Comparison of ENCODE assay signal across 8 cellular contexts in the genomic region with DNA sequence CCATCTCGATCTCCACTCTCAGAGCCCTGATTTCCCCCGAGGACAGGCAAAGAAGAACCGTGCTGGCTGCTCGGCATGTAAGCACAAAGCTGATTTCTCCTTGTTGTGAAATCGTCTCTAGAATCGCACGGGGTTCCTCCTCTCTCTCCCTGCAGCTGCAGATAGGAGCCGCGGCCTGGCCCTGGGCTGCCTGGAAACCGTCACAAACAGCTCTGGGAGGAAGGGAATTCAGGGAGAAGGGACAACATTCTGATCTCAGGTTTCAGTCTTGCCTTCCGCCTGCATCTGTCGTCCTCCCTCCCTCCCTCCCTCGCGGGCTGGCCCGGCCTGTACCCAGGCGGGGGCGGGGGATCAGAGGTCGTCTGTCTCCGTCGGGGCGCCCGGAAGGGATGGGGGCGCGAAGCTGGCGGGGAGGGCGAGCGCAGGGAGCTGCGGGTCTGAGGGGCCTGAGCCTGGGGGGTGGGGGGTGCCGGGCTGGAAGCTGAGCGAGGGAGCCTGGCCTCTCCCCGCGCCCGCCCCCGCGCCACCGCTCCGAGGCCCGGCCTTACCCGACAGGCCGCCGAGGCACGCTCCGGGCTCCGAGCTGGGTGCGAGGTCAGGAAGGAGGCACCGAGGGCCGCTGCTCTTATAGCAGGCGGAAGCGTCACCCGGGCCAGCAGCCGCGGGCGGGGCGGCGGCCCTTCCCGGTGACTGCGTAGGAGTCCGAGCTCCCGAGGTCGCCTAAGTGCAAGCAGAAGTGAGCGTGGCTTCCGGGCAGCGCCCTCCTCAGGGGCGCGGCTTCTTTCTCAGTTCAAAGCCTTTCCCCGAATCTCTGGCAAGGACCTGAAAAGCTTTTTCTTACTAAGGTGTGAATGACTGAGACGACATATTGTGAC. TPM values are rescaled to one million over a fixed set of nuclear protein-coding genes. Genes with fewer than 3 reads are reported as not detected.
A peak's percentile ranks its signal among the peaks of the same experiment; 100 is the strongest.
DNase-seq lines count a peak whose midpoint lies in the region; ATAC-seq, FAIRE-seq and TF ChIP-seq lines count a peak whose summit lies in the region.

Gene SERPINB1 (minus strand): TSS at position 600 of the 875 bp plus-strand sequence. CDS start 1,277 bp downstream, outside the sequence.

- peaks cover 11% of the 10 kb centered on the region for H3K79me2 ChIP-seq in HepG2 (ENCODE audit: insufficient read depth, low read length)

- DNase-seq in NCI-H69 (lab: John Stamatoyannopoulos, UW) = peak; percentile 92
- peak; percentile 86 to 90 for DNase-seq in activated CD4-positive, alpha-beta T cell treated with anti-CD3 and anti-CD28 coated beads, Interleukin-2, amount 50 U/mL, for 48 hours
- DNase-seq in dorsolateral prefrontal cortex = peak; percentile 38 to 81 (median 63)
- peak; percentile 97 for DNase-seq in HepG2 (ENCODE audit: low spot score)
- peak; percentile 71 for DNase-seq in stimulated activated CD4-positive, alpha-beta T cell treated with anti-CD3 and anti-CD28 coated beads, Interleukin-2, amount 100 ng/mL, for 4 hours (ENCODE audit: low read depth)
- no peak for DNase-seq in NAMALWA (ENCODE audit: low spot score)

- CTCF ChIA-PET in HepG2 (lab: Yijun Ruan, JAX; ENCODE audit: low intra/inter-chr PET ratio, low total read pairs) = interaction anchor here (1.5 kb wide), 1 partner anchor 50 kb away, joined by 9 read pairs; no protein-coding TSS in a partner anchor

- in situ Hi-C loops in HepG2 (cut with HindIII; ENCODE audit: extremely low pct_ligation_motif_present, low pct_unique_long_range_greater_than_20kb) = loop anchor here (5.0 kb wide), 2 partner anchors 44 to 71 kb away; no protein-coding TSS in a partner anchor

- TF ChIP-seq POLR2A in HepG2 (IDR thresholded peaks at IDR 0.05; ENCODE audit: insufficient read depth in 1 of 2, low read depth in 2 of 2, low read length in 2 of 2) = peak; percentile 64 to 83

- no peaks in the 10 kb centered on the region for H3K27me3 ChIP-seq in dorsolateral prefrontal cortex
- H3K27me3 ChIP-seq in HepG2 (ENCODE audit: control insufficient read depth in 1 of 2, insufficient read depth in 2 of 2, low read length in 2 of 2) = no peaks in the 10 kb centered on the region

- FAIRE-seq in HepG2 (lab: Jason Lieb, UNC) = peak; percentile 86

- TF ChIP-seq RAD21 in HepG2 (CRISPR knock-in tag; IDR thresholded peaks at IDR 0.05) = peak; percentile 49

- no peak within 1 kb of the TSS for H2AFZ ChIP-seq in HepG2 (ENCODE audit: low read length)

- H3K9me3 ChIP-seq in HepG2 (ENCODE audit: low read length) = no peaks in the 10 kb centered on the region

- H3K4me3 ChIP-seq in dorsolateral prefrontal cortex = peak within 1 kb of the TSS; percentile 40 to 77 (median 67)
- peak within 1 kb of the TSS; percentile 66 to 86 (median 75) for H3K4me3 ChIP-seq in HepG2 (replicated peaks in 1 of 3; ENCODE audit: insufficient read depth in 1 of 3, low read depth in 2 of 3, low read length in 3 of 3)

- TSS peak; percentile 73 for BruUV-seq in HepG2 (replicated peaks; lab: Mats Ljungman, UMichigan)

- WGBS in HepG2 (ENCODE audit: low lambda C conversion rate) = under 1% methylated on average over 27 of the region's 67 CpGs

- intact Hi-C loops in dorsolateral prefrontal cortex (cut with DNase I) = loop anchor here (5.0 to 10.0 kb wide), 5 partner anchors 39 to 226 kb away; partner anchors contain the start of gene RIPK1 (in 1 of the 2)
- intact Hi-C loops in HepG2 (cut with micrococcal nuclease; ENCODE audit: unreplicated experiment) = loop anchor here (1.0 to 2.0 kb wide), 3 partner anchors 33 to 77 kb away; partner anchors contain the start of gene WRNIP1

- ATAC-seq in GM18511 (IDR thresholded peaks at IDR 0.05; ENCODE audit: unreplicated experiment) (peak; percentile 87), HG03139 (IDR thresholded peaks at IDR 0.05; ENCODE audit: unreplicated experiment) (peak; percentile 65), HepG2 (peak; percentile 88)

- peaks cover 0 to 4% of the 10 kb centered on the region in 2 experiments; a peak in 3 of 5 replicates for H3K36me3 ChIP-seq in HepG2 (replicated peaks in 1 of 2; ENCODE audit: control insufficient read depth in 1 of 2, insufficient read depth in 2 of 2, low read length in 2 of 2)

- no peaks in the 10 kb centered on the region for H4K20me1 ChIP-seq in HepG2 (ENCODE audit: insufficient read depth, low read length)

- H3K9ac ChIP-seq in HepG2 (ENCODE audit: insufficient read depth, low read depth, low read length) = peak within 1 kb of the TSS; percentile 95

- H3K4me2 ChIP-seq in HepG2 (ENCODE audit: low read depth, low read length) = peak within 1 kb of the TSS; percentile 98

- TF ChIP-seq CTCF in dorsolateral prefrontal cortex (IDR thresholded peaks at IDR 0.05 in 54 of 56, conservative IDR thresholded peaks at IDR 0.05 in 2 of 56; ENCODE audit: low read depth in 1 of 56, partially characterized antibody in 56 of 56) = peak in 43 of 56 donors; percentile 12 to 62 (median 36)
- peak; percentile 64 for TF ChIP-seq CTCF in HepG2 (CRISPR knock-in tag; IDR thresholded peaks at IDR 0.05)

- POLR2A ChIA-PET in HepG2 (lab: Yijun Ruan, JAX) = interaction anchor here (0.7 to 4.4 kb wide), 44 partner anchors 9 to 1177 kb away, joined by 3 to 68 read pairs (median 8); partner anchors contain the start of genes BPHL, NQO2, RIPK1 and SERPINB6

- TF ChIP-seq EP300 in HepG2 (IDR thresholded peaks at IDR 0.05; ENCODE audit: low read depth in 2 of 2, low read length in 2 of 2) (peak; percentile 70 to 77), HepG2 (CRISPR knock-in tag; IDR thresholded peaks at IDR 0.05; ENCODE audit: borderline replicate concordance) (peak; percentile 55; the same call in 1 of the 2 replicates)

- H3K27ac ChIP-seq in dorsolateral prefrontal cortex = peak within 1 kb of the TSS; percentile 63 to 96 (median 90)
- H3K27ac ChIP-seq in HepG2 (ENCODE audit: extremely low read length, insufficient read depth, low read length) = peak within 1 kb of the TSS; percentile 97

- peaks cover 71% of the 10 kb centered on the region for H3K4me1 ChIP-seq in HepG2 (ENCODE audit: insufficient read depth, low read length)

TF ChIP-seq in HepG2, 621 proteins besides CTCF, POLR2A, EP300 and RAD21 (continues in another document):
- TF ChIP-seq SRF (IDR thresholded peaks at IDR 0.05; ENCODE audit: low read depth, low read length) = no peak
- peak; percentile 80 for TF ChIP-seq ZNF292 (CRISPR knock-in tag; IDR thresholded peaks at IDR 0.05; ENCODE audit: borderline replicate concordance, low read depth)
- peak; percentile 56; the same call in 1 of the 2 replicates for TF ChIP-seq ARID2 (CRISPR knock-in tag; IDR thresholded peaks at IDR 0.05; ENCODE audit: borderline replicate concordance)
- peak; percentile 36; the same call in 1 of the 2 replicates for TF ChIP-seq THAP9 (CRISPR knock-in tag; IDR thresholded peaks at IDR 0.05; ENCODE audit: borderline replicate concordance)
- TF ChIP-seq GATA4 (IDR thresholded peaks at IDR 0.05; ENCODE audit: borderline replicate concordance, low read depth) = no peak; the same call in 1 of the 2 replicates

RNA-seq across cellular contexts. Expression of gene SERPINB1, which starts in this region (rescaled TPM):
- 10 to 100 TPM in 86 of 120 experiments, 1 to 10 TPM in 34; 5.2 to 34.5 (median 12.1) TPM for total RNA-seq in dorsolateral prefrontal cortex
- total RNA-seq in HepG2 (2016; rRNA removed; fragmentation: Illumina TruSeq; extraction: Trizol) = 41.4 and 60.1 TPM in 2 replicates
- total RNA-seq in HepG2 (2016; cell fraction: cytosol; rRNA removed; fragmentation: Illumina TruSeq; extraction: Trizol; ENCODE audit: low read depth) = 22.9 and 24.8 TPM in 2 replicates
- 40.1 and 52.3 TPM in 2 replicates for total RNA-seq in HepG2 (2016; cell fraction: insoluble cytoplasmic fraction; rRNA removed; fragmentation: Illumina TruSeq; extraction: Trizol)
- total RNA-seq in HepG2 (2016; cell fraction: membrane; rRNA removed; fragmentation: Illumina TruSeq; extraction: Trizol) = 38.4 and 42.1 TPM in 2 replicates
- total RNA-seq in HepG2 (2016; cell fraction: nucleus; rRNA removed; fragmentation: Illumina TruSeq; extraction: Trizol) = 23.4 and 26.0 TPM in 2 replicates
- 48.7 and 60.5 TPM in 2 replicates for polyA plus RNA-seq in HepG2 (2011; rRNA removed)
- 35.1 and 50.0 TPM in 2 replicates for polyA plus RNA-seq in HepG2 (2011; cell fraction: cytosol; rRNA removed)
- polyA plus RNA-seq in HepG2 (2011; cell fraction: nucleus; rRNA removed) = 16.6 and 20.7 TPM in 2 replicates
- 55.8 and 68.9 TPM in 2 replicates for polyA plus RNA-seq in HepG2 (2012)
- polyA plus RNA-seq in HepG2 (2016; cell fraction: cytosol; fragmentation: Illumina TruSeq; extraction: Trizol; ENCODE audit: low read depth) = 37.2 and 40.1 TPM in 2 replicates
- 67.5 and 71.1 TPM in 2 replicates for polyA plus RNA-seq in HepG2 (2016; cell fraction: insoluble cytoplasmic fraction; fragmentation: Illumina TruSeq; extraction: Trizol; ENCODE audit: low read depth)
- 42.6 and 44.3 TPM in 2 replicates for polyA plus RNA-seq in HepG2 (2016; cell fraction: membrane; fragmentation: Illumina TruSeq; extraction: Trizol; ENCODE audit: low read depth)
- polyA plus RNA-seq in HepG2 (2016; cell fraction: nucleus; fragmentation: Illumina TruSeq; extraction: Trizol; ENCODE audit: insufficient read depth, low read depth) = 39.9 and 41.4 TPM in 2 replicates
- 29.1 and 31.0 TPM in 2 replicates for polyA minus RNA-seq in HepG2 (2011; rRNA and poly(A)+ RNA removed; ENCODE audit: low replicate concordance)
- 46.4 and 51.7 TPM in 2 replicates for polyA minus RNA-seq in HepG2 (2011; cell fraction: cytosol; rRNA and poly(A)+ RNA removed)
- polyA minus RNA-seq in HepG2 (2011; cell fraction: nucleus; rRNA and poly(A)+ RNA removed) = 32.6 and 44.3 TPM in 2 replicates
